10 cellular contexts compared by ENCODE assay signal in genomic region chr15:20340331-20340811, GRCh38.
DNase-seq lines count a peak whose midpoint lies in the region; ATAC-seq and TF ChIP-seq lines count a peak whose summit lies in the region.
"Had no signal": no experiment of that assay in that cellular context is flagged by ENCODE, and none has a peak within 500 bp of the region (broad histone marks: within the 10 kb centered on the region; RNA-seq: fewer than 3 reads in every experiment).

No MANE protein-coding gene starts in this region.

- H3K36me3 ChIP-seq in CD8-positive, alpha-beta T cell (ENCODE audit: insufficient read depth, low read length), result no peaks in the 10 kb centered on the region
- H3K36me3 ChIP-seq in Peyer's patch, result no peaks in the 10 kb centered on the region
- H3K36me3 ChIP-seq: cardiac muscle cell had no signal

- H3K36me3 Mint-ChIP-seq in CD8-positive, alpha-beta T cell, result no peaks in the 10 kb centered on the region
- no peaks in the 10 kb centered on the region for H3K36me3 Mint-ChIP-seq in effector memory CD8-positive, alpha-beta T cell (ENCODE audit: insufficient read depth)
- no peaks in the 10 kb centered on the region for H3K36me3 Mint-ChIP-seq in natural killer cell

- peak in 5 of 7 experiments; percentile 20 to 68 (median 38) for DNase-seq in CD8-positive, alpha-beta T cell
- DNase-seq in Peyer's patch (peak; percentile 44 to 69 (median 59)), natural killer cell (peak; percentile 60), MV-4-11 (lab: John Stamatoyannopoulos, UW) (no peak), HEK293T (ENCODE audit: extremely low spot score) (no peak), ACHN (no peak), anterior cingulate cortex (lab: John Stamatoyannopoulos, UW) (no peak)
- peak in 2 of 3 experiments; percentile 10 to 24 for DNase-seq in effector memory CD8-positive, alpha-beta T cell
- DNase-seq: GM23248 had no signal

- H3K27me3 ChIP-seq in CD8-positive, alpha-beta T cell (ENCODE audit: insufficient read depth, low read length), result no peaks in the 10 kb centered on the region
- H3K27me3 ChIP-seq in Peyer's patch, result no peaks in the 10 kb centered on the region
- H3K27me3 ChIP-seq: cardiac muscle cell had no signal

- no peaks in the 10 kb centered on the region for H3K27me3 Mint-ChIP-seq in CD8-positive, alpha-beta T cell (ENCODE audit: low read depth)
- no peaks in the 10 kb centered on the region for H3K27me3 Mint-ChIP-seq in effector memory CD8-positive, alpha-beta T cell
- no peaks in the 10 kb centered on the region for H3K27me3 Mint-ChIP-seq in natural killer cell (ENCODE audit: low read depth in 2 of 2)

- no peaks in the 10 kb centered on the region for H3K4me1 Mint-ChIP-seq in CD8-positive, alpha-beta T cell (ENCODE audit: low read depth)
- no peaks in the 10 kb centered on the region for H3K4me1 Mint-ChIP-seq in effector memory CD8-positive, alpha-beta T cell (ENCODE audit: low read depth in 2 of 2)
- no peaks in the 10 kb centered on the region for H3K4me1 Mint-ChIP-seq in natural killer cell

- POLR2A ChIA-PET in CD8-positive, alpha-beta T cell (lab: Charles Lee), result no interaction called here
- POLR2A ChIA-PET in HEK293T (lab: Yijun Ruan, JAX), result no interaction called here

- intact Hi-C loops in CD8-positive, alpha-beta T cell (cut with DNase I, micrococcal nuclease), result loop anchor here in 1 of 2 experiments (2.0 kb wide), 1 partner anchor 58 kb away; no protein-coding TSS in a partner anchor
- intact Hi-C loops in natural killer cell (cut with micrococcal nuclease), result loop anchor here (5.0 to 10.0 kb wide), 2 partner anchors 58 to 64 kb away; no protein-coding TSS in a partner anchor

- no peak overlapping the region for H3K4me3 Mint-ChIP-seq in CD8-positive, alpha-beta T cell
- no peak overlapping the region for H3K4me3 Mint-ChIP-seq in effector memory CD8-positive, alpha-beta T cell
- H3K4me3 Mint-ChIP-seq in natural killer cell, result no peak overlapping the region

- no peak for TF ChIP-seq CTCF in CD8-positive, alpha-beta T cell (IDR thresholded peaks at IDR 0.05)
- TF ChIP-seq CTCF in Peyer's patch (IDR thresholded peaks at IDR 0.05) (no peak), natural killer cell (IDR thresholded peaks at IDR 0.05) (no peak)

- H3K27ac ChIP-seq in CD8-positive, alpha-beta T cell (ENCODE audit: low read depth, low read length), result no peak overlapping the region
- no peak overlapping the region for H3K27ac ChIP-seq in Peyer's patch
- H3K27ac ChIP-seq: cardiac muscle cell, GM23248 had no signal

- no peak overlapping the region for H3K27ac Mint-ChIP-seq in CD8-positive, alpha-beta T cell
- no peak overlapping the region for H3K27ac Mint-ChIP-seq in effector memory CD8-positive, alpha-beta T cell
- H3K27ac Mint-ChIP-seq in natural killer cell, result no peak overlapping the region

- TF ChIP-seq POLR2A in Peyer's patch (IDR thresholded peaks at IDR 0.05), result no peak

- ATAC-seq in CD8-positive, alpha-beta T cell, result no peak
- ATAC-seq in effector memory CD8-positive, alpha-beta T cell (replicated peaks), result no peak
- ATAC-seq in natural killer cell, result peak in 1 of 3 donors; percentile 21

- no peaks in the 10 kb centered on the region for H3K4me1 ChIP-seq in CD8-positive, alpha-beta T cell (ENCODE audit: insufficient read depth, low read length)
- H3K4me1 ChIP-seq in Peyer's patch, result peaks cover 0 to 8% (median 0%) of the 10 kb centered on the region in 4 donors

- CTCF ChIA-PET in CD8-positive, alpha-beta T cell (lab: Charles Lee), result interaction anchor here (1.3 kb wide), 1 partner anchor 16 kb away, joined by 5 read pairs; no protein-coding TSS in a partner anchor
- CTCF ChIA-PET in HEK293T (lab: Yijun Ruan, JAX), result no interaction called here

- no peak overlapping the region for H3K4me3 ChIP-seq in CD8-positive, alpha-beta T cell (ENCODE audit: low read depth, low read length)
- H3K4me3 ChIP-seq in Peyer's patch, result no peak overlapping the region
- H3K4me3 ChIP-seq: cardiac muscle cell, GM23248 had no signal

- H3K9me3 ChIP-seq in CD8-positive, alpha-beta T cell (ENCODE audit: low read length), result no peaks in the 10 kb centered on the region
- H3K9me3 ChIP-seq in Peyer's patch, result peaks cover 0 to 23% (median 6%) of the 10 kb centered on the region in 4 donors

- in situ Hi-C loops in ACHN (cut with HindIII; ENCODE audit: low pct_ligation_motif_present, low pct_unique_long_range_greater_than_20kb, low sequenced_read_pairs), result no loop called here

- H3K9me3 Mint-ChIP-seq in CD8-positive, alpha-beta T cell, result peaks cover 6% of the 10 kb centered on the region
- H3K9me3 Mint-ChIP-seq in effector memory CD8-positive, alpha-beta T cell, result no peaks in the 10 kb centered on the region
- no peaks in the 10 kb centered on the region for H3K9me3 Mint-ChIP-seq in natural killer cell

TF ChIP-seq in HEK293T, 16 proteins besides CTCF, POLR2A, EP300 and RAD21:
- no peak for TF ChIP-seq TARDBP (IDR thresholded peaks at IDR 0.05)
- no peak for TF ChIP-seq ARNT (IDR thresholded peaks at IDR 0.05)
- TF ChIP-seq ELF4 (IDR thresholded peaks at IDR 0.05), result no peak
- TF ChIP-seq L3MBTL2 (conservative IDR thresholded peaks at IDR 0.05), result no peak
- TF ChIP-seq FOXK2 (IDR thresholded peaks at IDR 0.05), result no peak
- TF ChIP-seq SP1 (IDR thresholded peaks at IDR 0.05), result no peak
- TF ChIP-seq PKNOX1 (IDR thresholded peaks at IDR 0.05), result no peak
- no peak for TF ChIP-seq HDGF (IDR thresholded peaks at IDR 0.05; ENCODE audit: borderline replicate concordance)
- TF ChIP-seq SUZ12 (IDR thresholded peaks at IDR 0.05), result no peak
- no peak for TF ChIP-seq NFRKB (IDR thresholded peaks at IDR 0.05)
- no peak for TF ChIP-seq LEF1 (IDR thresholded peaks at IDR 0.05; ENCODE audit: borderline replicate concordance)
- no peak for TF ChIP-seq FOXA1 (IDR thresholded peaks at IDR 0.05)
- no peak for TF ChIP-seq FOXM1 (IDR thresholded peaks at IDR 0.05; ENCODE audit: borderline replicate concordance)

Comparison
In these comparisons a context has a peak if more than half of its experiments do, and no peak if none do; other contexts are left out.
1. DNase-seq: peak in CD8-positive, alpha-beta T cell (5 of 7), Peyer's patch (3 of 3), effector memory CD8-positive, alpha-beta T cell (2 of 3) and natural killer cell (single experiment); none in MV-4-11 (single experiment), HEK293T (single experiment), ACHN (single experiment) and anterior cingulate cortex (0 of 58).